ENCODE assay signal across 22 cellular contexts in the genomic region with DNA sequence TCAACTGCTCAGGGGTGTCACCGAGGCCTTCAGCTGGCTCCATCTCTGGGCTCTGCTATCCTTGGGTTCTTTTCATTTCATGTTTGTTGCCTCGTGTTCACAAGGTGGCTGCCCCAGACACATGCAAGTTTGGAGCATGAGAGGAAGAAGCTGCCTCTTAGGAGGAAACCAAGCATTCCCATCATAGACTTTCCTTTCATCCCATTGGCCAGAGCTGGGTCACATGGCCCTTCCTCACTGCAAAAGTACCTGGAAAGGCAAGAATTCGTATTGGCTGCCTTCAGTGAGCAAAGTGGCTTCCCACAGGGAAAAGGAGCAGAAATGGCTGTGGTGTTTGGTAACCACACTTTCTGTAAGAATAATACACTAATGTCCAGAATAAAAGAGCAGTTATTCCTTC.
"Had no signal": no experiment of that assay in that cellular context is flagged by ENCODE, and none has a peak within 500 bp of the region (broad histone marks: within the 10 kb centered on the region; RNA-seq: fewer than 3 reads in every experiment).

No MANE protein-coding gene starts in this region.

- H3K4me1 ChIP-seq: SJSA1 had no signal

- H3K4me2 ChIP-seq: KMS-11 had no signal

- H3K27me3 ChIP-seq: SJSA1 had no signal

- H3K36me3 ChIP-seq: SJSA1 had no signal

- DNase-seq: Kasumi-1, MM.1S, NCI-H1092 treated with DMSO at 0.1 percent for 48 hours, NCI-H1436 treated with DMSO at 0.1 percent for 48 hours, NCI-H1694, NCI-H187 treated with DMSO at 0.1 percent for 48 hours, NCI-H2029 treated with DMSO at 0.1 percent for 48 hours, NCI-H2227 treated with DMSO at 0.1 percent for 48 hours, NCI-H446, NCI-H510A, NCI-H524 treated with DMSO at 0.1 percent for 48 hours, NCI-H69, NCI-H774, Right ventricle myocardium superior, RPMI8226, SIG-M5, T-helper 2 cell had no signal

- H3K27ac ChIP-seq: HL-60, KMS-11, SJSA1, SK-N-MC had no signal

- H3K9ac ChIP-seq: KMS-11 had no signal

- FAIRE-seq: HTR-8/SVneo had no signal

- H3K4me3 ChIP-seq: SJSA1, SK-N-MC had no signal

- H3K9me3 ChIP-seq: SJSA1 had no signal
